ENCODE assay signal across 17 cellular contexts in genomic region chr11:7872913-7873312, GRCh38. TPM values are rescaled to one million over a fixed set of nuclear protein-coding genes. Genes with fewer than 3 reads are reported as not detected.
DNase-seq lines count a peak whose midpoint lies in the region; ATAC-seq and TF ChIP-seq lines count a peak whose summit lies in the region.
"Had no signal": no experiment of that assay in that cellular context is flagged by ENCODE, and none has a peak within 500 bp of the region (broad histone marks: within the 10 kb centered on the region; RNA-seq: fewer than 3 reads in every experiment).

No MANE protein-coding gene starts in this region.

- no peak for DNase-seq in RWPE2 (ENCODE audit: low spot score)
- DNase-seq in epithelial cell of prostate (ENCODE audit: low read depth, low spot score): peak; percentile 20
- no peak for DNase-seq in anterior cingulate cortex (lab: John Stamatoyannopoulos, UW)
- DNase-seq: 8988T; CD4-positive, alpha-beta memory T cell; DMS153; DMS79; GF-D8; H9 had no signal

- peak overlapping the region; percentile 57 for H2AFZ ChIP-seq in neuron (ENCODE audit: low read depth, low read length)

- H3K27ac ChIP-seq in DOHH2 (ENCODE audit: low read depth, low read length) (no peak overlapping the region; the same call in 1 of the 2 replicates), RWPE2 (ENCODE audit: poor library complexity, severe bottlenecking) (peak overlapping the region; percentile 15), epithelial cell of prostate (peak overlapping the region; percentile 69)
- H3K27ac ChIP-seq: BLaER1 had no signal

- peak overlapping the region; percentile 25; the same call in 1 of the 2 replicates for H3K4me2 ChIP-seq in DOHH2 (ENCODE audit: low read length)
- H3K4me2 ChIP-seq: BLaER1 had no signal

- H3K27me3 ChIP-seq in DOHH2 (ENCODE audit: control insufficient read depth, low read length) (no peaks in the 10 kb centered on the region), RWPE2 (ENCODE audit: insufficient read depth, poor library complexity, severe bottlenecking) (no peaks in the 10 kb centered on the region), neuron (ENCODE audit: insufficient read depth, low read length) (no peaks in the 10 kb centered on the region)
- H3K27me3 ChIP-seq: BLaER1 had no signal

- peaks cover 38% of the 10 kb centered on the region for H3K4me1 ChIP-seq in DOHH2 (ENCODE audit: control insufficient read depth, low read length)
- peaks cover 30% of the 10 kb centered on the region for H3K4me1 ChIP-seq in RWPE2 (ENCODE audit: insufficient read depth, poor library complexity, severe bottlenecking)
- H3K4me1 ChIP-seq in neuron (ENCODE audit: insufficient read depth, low read length): peaks cover 36% of the 10 kb centered on the region

- peaks cover 6% of the 10 kb centered on the region for H3F3A ChIP-seq in DOHH2 (ENCODE audit: control insufficient read depth, insufficient read depth)

- no peaks in the 10 kb centered on the region for H3K79me2 ChIP-seq in DOHH2 (ENCODE audit: control insufficient read depth, low read length)

- TF ChIP-seq CTCF in DOHH2 (IDR thresholded peaks at IDR 0.05; ENCODE audit: low read depth, low read length, poor library complexity, severe bottlenecking): no peak
- peak; percentile 27 for TF ChIP-seq CTCF in RWPE2 (IDR thresholded peaks at IDR 0.05; ENCODE audit: poor library complexity, severe bottlenecking)

- H3K9me3 ChIP-seq in DOHH2 (ENCODE audit: control insufficient read depth, insufficient read depth, low read length): peaks cover 5% of the 10 kb centered on the region; the same call in 1 of the 2 replicates
- H3K9me3 ChIP-seq in RWPE2 (ENCODE audit: severe bottlenecking): no peaks in the 10 kb centered on the region
- no peaks in the 10 kb centered on the region for H3K9me3 ChIP-seq in neuron (ENCODE audit: low read length)

- no peaks in the 10 kb centered on the region for H4K20me1 ChIP-seq in DOHH2 (ENCODE audit: control insufficient read depth, insufficient read depth, low read depth, low read length)
- H4K20me1 ChIP-seq: BLaER1 had no signal

- ATAC-seq in RWPE2 (ENCODE audit: low read depth) (peak; percentile 68), HG03196 (IDR thresholded peaks at IDR 0.05; ENCODE audit: unreplicated experiment) (no peak), esophagus mucosa (no peak)
- ATAC-seq: HepG2 had no signal

- H3K4me3 ChIP-seq in DOHH2 (ENCODE audit: low read length) (peak overlapping the region; percentile 9; the same call in 1 of the 2 replicates), RWPE2 (ENCODE audit: severe bottlenecking) (no peak overlapping the region), neuron (ENCODE audit: low read length) (no peak overlapping the region)
- H3K4me3 ChIP-seq: BLaER1 had no signal

- H3K36me3 ChIP-seq in DOHH2 (ENCODE audit: control insufficient read depth, low read length) (peaks cover 15% of the 10 kb centered on the region), RWPE2 (ENCODE audit: low read depth) (no peaks in the 10 kb centered on the region), neuron (ENCODE audit: insufficient read depth, low read length) (no peaks in the 10 kb centered on the region)
- H3K36me3 ChIP-seq: BLaER1 had no signal

- H3K9me2 ChIP-seq in DOHH2 (replicated peaks; ENCODE audit: control insufficient read depth, low read length): no peaks in the 10 kb centered on the region

RNA-seq across cellular contexts. Expression of gene OR5P3, which starts 42.3 kb away (rescaled TPM):
- total RNA-seq in esophagus mucosa: not detected
- total RNA-seq: A673; CD4-positive, alpha-beta memory T cell; H1; H9; HepG2 had no signal

RNA-seq across cellular contexts. Expression of gene OR10A6, which starts 58.2 kb away (rescaled TPM):
- not detected for total RNA-seq in esophagus mucosa
- total RNA-seq: A673; CD4-positive, alpha-beta memory T cell; H1; H9; HepG2 had no signal
